In genomic region chr3:196080517-196080841, GRCh38 we compare ENCODE assay signal across 10 cellular contexts. TPM values are rescaled to one million over a fixed set of nuclear protein-coding genes. Genes with fewer than 3 reads are reported as not detected.
DNase-seq lines count a peak whose midpoint lies in the region; ATAC-seq and TF ChIP-seq lines count a peak whose summit lies in the region.
"Had no signal": no experiment of that assay in that cellular context is flagged by ENCODE, and none has a peak within 500 bp of the region (broad histone marks: within the 10 kb centered on the region; RNA-seq: fewer than 3 reads in every experiment).

No MANE protein-coding gene starts in this region.

- ATAC-seq in GM19467 (IDR thresholded peaks at IDR 0.05; ENCODE audit: unreplicated experiment): no peak

- peak overlapping the region; percentile 84 for H3K4me3 ChIP-seq in MG63

- no peaks in the 10 kb centered on the region for H3K9me3 Mint-ChIP-seq in dendritic cell treated with granulocyte-macrophage colony-stimulating factor and Interleukin-4, amounts not matched to agents 40 ng/mL and 50 ng/mL, for 4 days
- H3K9me3 Mint-ChIP-seq in nephron progenitor cell: no peaks in the 10 kb centered on the region

- peak overlapping the region; percentile 91 for H3K4me3 Mint-ChIP-seq in dendritic cell treated with granulocyte-macrophage colony-stimulating factor and Interleukin-4, amounts not matched to agents 40 ng/mL and 50 ng/mL, for 4 days
- peak overlapping the region; percentile 96 for H3K4me3 Mint-ChIP-seq in nephron progenitor cell

- intact Hi-C loops in dendritic cell treated with granulocyte-macrophage colony-stimulating factor and Interleukin-4, amounts not matched to agents 40 ng/mL and 50 ng/mL, for 4 days (cut with micrococcal nuclease): no loop called here

- H3K9me3 ChIP-seq in MG63: no peaks in the 10 kb centered on the region

- DNase-seq in MG63 (no peak), nephron progenitor cell (no peak), SKM-1 (lab: John Stamatoyannopoulos, UW; ENCODE audit: unreplicated experiment) (no peak), AG08395 (ENCODE audit: low spot score) (no peak), SHP77 (lab: John Stamatoyannopoulos, UW) (no peak)
- DNase-seq: activated CD4-positive, alpha-beta T cell treated with anti-CD3 and anti-CD28 coated beads, Interleukin-2, amount 50 U/mL, for 4 hours; stimulated activated CD4-positive, alpha-beta T cell treated with anti-CD3 and anti-CD28 coated beads, Interleukin-4, amount 100 ng/mL, for 1 hour had no signal

- peaks cover 2% of the 10 kb centered on the region for H3K27me3 Mint-ChIP-seq in dendritic cell treated with granulocyte-macrophage colony-stimulating factor and Interleukin-4, amounts not matched to agents 40 ng/mL and 50 ng/mL, for 4 days
- no peaks in the 10 kb centered on the region for H3K27me3 Mint-ChIP-seq in nephron progenitor cell (ENCODE audit: low read depth, poor library complexity)

- no peaks in the 10 kb centered on the region for H3K27me3 ChIP-seq in MG63

- H3K27ac ChIP-seq in C4-2B: peak overlapping the region; percentile 99

- TF ChIP-seq CTCF in C4-2B (conservative IDR thresholded peaks at IDR 0.05): no peak
- no peak for TF ChIP-seq CTCF in nephron progenitor cell (IDR thresholded peaks at IDR 0.05)

- peaks cover 38% of the 10 kb centered on the region for H3K4me1 Mint-ChIP-seq in dendritic cell treated with granulocyte-macrophage colony-stimulating factor and Interleukin-4, amounts not matched to agents 40 ng/mL and 50 ng/mL, for 4 days (ENCODE audit: low read depth)
- peaks cover 26% of the 10 kb centered on the region for H3K4me1 Mint-ChIP-seq in nephron progenitor cell

- H3K36me3 Mint-ChIP-seq in dendritic cell treated with granulocyte-macrophage colony-stimulating factor and Interleukin-4, amounts not matched to agents 40 ng/mL and 50 ng/mL, for 4 days (ENCODE audit: low read depth): peaks cover 40% of the 10 kb centered on the region
- peaks cover 8% of the 10 kb centered on the region for H3K36me3 Mint-ChIP-seq in nephron progenitor cell (ENCODE audit: low read depth)

- H3K27ac Mint-ChIP-seq in dendritic cell treated with granulocyte-macrophage colony-stimulating factor and Interleukin-4, amounts not matched to agents 40 ng/mL and 50 ng/mL, for 4 days: peak overlapping the region; percentile 93
- peak overlapping the region; percentile 97 for H3K27ac Mint-ChIP-seq in nephron progenitor cell

- peaks cover 21% of the 10 kb centered on the region for H3K36me3 ChIP-seq in MG63

RNA-seq across cellular contexts. Expression of gene TFRC, which starts 1.4 kb away (rescaled TPM):
- total RNA-seq in MG63 (2014; rRNA removed; shearing (Covaris generic); ENCODE audit: low replicate concordance): 49.9 and 59.5 TPM in 2 replicates
